Comparison of ENCODE assay signal across 15 cellular contexts in genomic region chr17:28967240-28968135, GRCh38. TPM values are rescaled to one million over a fixed set of nuclear protein-coding genes. Genes with fewer than 3 reads are reported as not detected.
DNase-seq lines count a peak whose midpoint lies in the region; ATAC-seq and TF ChIP-seq lines count a peak whose summit lies in the region.
"Had no signal": no experiment of that assay in that cellular context is flagged by ENCODE, and none has a peak within 500 bp of the region (broad histone marks: within the 10 kb centered on the region; RNA-seq: fewer than 3 reads in every experiment).

No MANE protein-coding gene starts in this region.

- H3K9me3 ChIP-seq in BLaER1 (no peaks in the 10 kb centered on the region), HUES64 (ENCODE audit: insufficient read depth, low read depth, low read length) (no peaks in the 10 kb centered on the region), T-helper 17 cell (ENCODE audit: control insufficient read depth, low read length, poor library complexity, severe bottlenecking) (no peaks in the 10 kb centered on the region), lower lobe of right lung (no peaks in the 10 kb centered on the region)

- peak overlapping the region; percentile 32 for H3K27ac Mint-ChIP-seq in T-helper 17 cell
- H3K27ac Mint-ChIP-seq: activated CD8-positive, alpha-beta memory T cell treated with anti-CD3 and anti-CD28 coated beads, Interleukin-2, amount 10 ng/mL, durations not matched to agents 7 days and 5 days had no signal

- TF ChIP-seq CTCF in lower lobe of right lung (IDR thresholded peaks at IDR 0.05) = no peak

- H3K4me2 ChIP-seq in BLaER1 = peak overlapping the region; percentile 58
- H3K4me2 ChIP-seq: KMS-11 had no signal

- no peaks in the 10 kb centered on the region for H3K36me3 ChIP-seq in BLaER1
- no peaks in the 10 kb centered on the region for H3K36me3 ChIP-seq in HUES64 (ENCODE audit: insufficient read depth, low read length)
- no peaks in the 10 kb centered on the region for H3K36me3 ChIP-seq in lower lobe of right lung

- H3K4me3 ChIP-seq in BLaER1 (no peak overlapping the region), HUES64 (ENCODE audit: low read length) (no peak overlapping the region), lower lobe of right lung (no peak overlapping the region)
- H3K4me3 ChIP-seq: skin epidermis had no signal

- ATAC-seq in T-helper 17 cell (no peak), lower lobe of right lung (peak in 1 of 2 donors; percentile 51), HG02759 (IDR thresholded peaks at IDR 0.05; ENCODE audit: unreplicated experiment) (no peak)
- ATAC-seq: activated CD8-positive, alpha-beta memory T cell treated with anti-CD3 and anti-CD28 coated beads, Interleukin-2, amount 10 ng/mL, durations not matched to agents 7 days and 5 days had no signal

- no peaks in the 10 kb centered on the region for H4K20me1 ChIP-seq in BLaER1

- H3K9ac ChIP-seq in BLaER1 (peak overlapping the region; percentile 25; the same call in 1 of the 2 replicates), HUES64 (ENCODE audit: low read depth, low read length) (no peak overlapping the region)
- H3K9ac ChIP-seq: KMS-11 had no signal

- peaks cover 37% of the 10 kb centered on the region for H3K27me3 Mint-ChIP-seq in T-helper 17 cell

- no peak overlapping the region for H3K4me3 Mint-ChIP-seq in T-helper 17 cell
- H3K4me3 Mint-ChIP-seq: activated CD8-positive, alpha-beta memory T cell treated with anti-CD3 and anti-CD28 coated beads, Interleukin-2, amount 10 ng/mL, durations not matched to agents 7 days and 5 days had no signal

- H3K27me3 ChIP-seq in BLaER1 = no peaks in the 10 kb centered on the region
- H3K27me3 ChIP-seq in HUES64 (ENCODE audit: insufficient read depth, low read length) = no peaks in the 10 kb centered on the region
- no peaks in the 10 kb centered on the region for H3K27me3 ChIP-seq in lower lobe of right lung (ENCODE audit: low read depth)

- H3K36me3 Mint-ChIP-seq in T-helper 17 cell (ENCODE audit: low read depth) = no peaks in the 10 kb centered on the region
- H3K36me3 Mint-ChIP-seq: activated CD8-positive, alpha-beta memory T cell treated with anti-CD3 and anti-CD28 coated beads, Interleukin-2, amount 10 ng/mL, durations not matched to agents 7 days and 5 days had no signal

- intact Hi-C loops in lower lobe of right lung (cut with DNase I) = loop anchor here (5.0 kb wide), 1 partner anchor 145 kb away; no protein-coding TSS in a partner anchor

- H3K4me1 Mint-ChIP-seq in T-helper 17 cell = peaks cover 9% of the 10 kb centered on the region
- H3K4me1 Mint-ChIP-seq: activated CD8-positive, alpha-beta memory T cell treated with anti-CD3 and anti-CD28 coated beads, Interleukin-2, amount 10 ng/mL, durations not matched to agents 7 days and 5 days had no signal

- WGBS in HUES64 = 72% methylated on average over 6 of the region's 7 CpGs

- H3K4me1 ChIP-seq in BLaER1 (peaks cover 47% of the 10 kb centered on the region), HUES64 (ENCODE audit: insufficient read depth, low read length) (peaks cover 33% of the 10 kb centered on the region), lower lobe of right lung (peaks cover 6% of the 10 kb centered on the region)

- H3K27ac ChIP-seq in BLaER1 = peak overlapping the region; percentile 57
- peak overlapping the region; percentile 67 for H3K27ac ChIP-seq in HUES64 (ENCODE audit: low read depth, low read length)
- no peak overlapping the region for H3K27ac ChIP-seq in lower lobe of right lung
- H3K27ac ChIP-seq: KMS-11, skin epidermis had no signal

- no peak for DNase-seq in T-helper 17 cell
- DNase-seq in lower lobe of right lung = peak; percentile 42
- DNase-seq in activated CD8-positive, alpha-beta memory T cell treated with anti-CD3 and anti-CD28 coated beads, Interleukin-2, amount 50 U/mL, for 4 hours = no peak
- no peak for DNase-seq in activated T-cell treated with anti-CD3 and anti-CD28 coated beads, Interleukin-2, amount 50 U/mL, for 1 hour
- no peak for DNase-seq in NCI-H1092 (lab: John Stamatoyannopoulos, UW)
- DNase-seq: activated CD8-positive, alpha-beta memory T cell treated with anti-CD3 and anti-CD28 coated beads, Interleukin-2, amount 10 ng/mL, durations not matched to agents 7 days and 5 days; effector CD8-positive, alpha-beta T cell; GOT3; NK-92 treated with Interleukin-12 subunit alpha and Interleukin-12 subunit beta, amount 100 ng/mL, for 24 hours; T-helper 2 cell had no signal

RNA-seq across cellular contexts. Expression of gene PHF12, which starts 16.2 kb away (rescaled TPM):
- polyA plus RNA-seq in HUES64 (2013, experiment 1 of 2) = 27.3 TPM
- polyA plus RNA-seq in HUES64 (2013, experiment 2 of 2) = 33.0 TPM
- total RNA-seq in T-helper 17 cell (100 to 1,000 TPM; 164 to 174 TPM), lower lobe of right lung (36.2 TPM)

RNA-seq across cellular contexts. Expression of gene SEZ6, which starts 38.3 kb away (rescaled TPM):
- polyA plus RNA-seq in HUES64 (2013, experiment 1 of 2) = 4.5 TPM
- polyA plus RNA-seq in HUES64 (2013, experiment 2 of 2) = 4.8 TPM
- total RNA-seq in T-helper 17 cell = under 1 TPM; 0.35 to 0.47 TPM
- total RNA-seq in lower lobe of right lung = not detected
- total RNA-seq: activated CD8-positive, alpha-beta memory T cell treated with anti-CD3 and anti-CD28 coated beads, Interleukin-2, amount 10 ng/mL, durations not matched to agents 7 days and 5 days had no signal
